In the genomic region with DNA sequence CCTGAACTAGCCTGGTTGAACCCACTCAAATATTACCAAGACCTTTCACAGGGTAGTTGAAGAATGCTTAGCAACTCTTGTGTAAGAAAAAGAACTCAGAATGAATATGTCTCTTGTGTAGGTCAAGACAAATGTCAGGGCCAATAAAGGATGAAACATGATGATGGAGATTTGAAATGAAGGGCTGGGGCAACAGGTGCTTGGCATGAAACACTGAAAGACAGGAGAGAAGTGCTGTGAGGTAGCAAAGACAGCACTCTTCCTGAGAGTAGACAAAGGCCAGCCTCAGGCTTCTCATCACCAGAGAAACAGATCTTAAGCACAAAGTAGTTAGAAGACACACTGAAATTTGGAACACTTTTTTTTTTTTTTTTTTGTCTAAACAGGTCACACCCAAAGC, we compare ENCODE assay signal across 23 cellular contexts.
"Had no signal": no experiment of that assay in that cellular context is flagged by ENCODE, and none has a peak within 500 bp of the region (broad histone marks: within the 10 kb centered on the region; RNA-seq: fewer than 3 reads in every experiment).

No MANE protein-coding gene starts in this region.

- H3K4me3 Mint-ChIP-seq: mesothelial cell of epicardium; naive thymus-derived CD4-positive, alpha-beta T cell; natural killer cell treated with Interleukin-12 subunit alpha and Interleukin-12 subunit beta and Interleukin-15 and Interleukin-18, amount 100 ng/mL, for 72 hours; stimulated activated effector memory CD8-positive, alpha-beta T cell treated with anti-CD3 and anti-CD28 coated beads, Interleukin-12 subunit alpha, Interleukin-12 subunit beta, amount 100 ng/mL, for 72 hours; stimulated activated naive CD8-positive, alpha-beta T cell treated with anti-CD3 and anti-CD28 coated beads, Interleukin-15, Interleukin-2, amounts not matched to agents 100 ng/mL and 50 ng/mL, for 24 hours had no signal

- H3K4me1 Mint-ChIP-seq: mesothelial cell of epicardium; naive thymus-derived CD4-positive, alpha-beta T cell; stimulated activated effector memory CD8-positive, alpha-beta T cell treated with anti-CD3 and anti-CD28 coated beads, Interleukin-12 subunit alpha, Interleukin-12 subunit beta, amount 100 ng/mL, for 72 hours had no signal

- H3K9me3 Mint-ChIP-seq: mesothelial cell of epicardium; natural killer cell treated with Interleukin-12 subunit alpha and Interleukin-12 subunit beta and Interleukin-15 and Interleukin-18, amount 100 ng/mL, for 72 hours; stimulated activated naive CD8-positive, alpha-beta T cell treated with anti-CD3 and anti-CD28 coated beads, Interleukin-15, Interleukin-2, amounts not matched to agents 100 ng/mL and 50 ng/mL, for 24 hours had no signal

- H3K36me3 Mint-ChIP-seq: mesothelial cell of epicardium; naive thymus-derived CD4-positive, alpha-beta T cell; natural killer cell treated with Interleukin-12 subunit alpha and Interleukin-12 subunit beta and Interleukin-15 and Interleukin-18, amount 100 ng/mL, for 72 hours; stimulated activated effector memory CD8-positive, alpha-beta T cell treated with anti-CD3 and anti-CD28 coated beads, Interleukin-12 subunit alpha, Interleukin-12 subunit beta, amount 100 ng/mL, for 72 hours had no signal

- H3K27me3 Mint-ChIP-seq: naive thymus-derived CD4-positive, alpha-beta T cell; natural killer cell treated with Interleukin-12 subunit alpha and Interleukin-12 subunit beta and Interleukin-15 and Interleukin-18, amount 100 ng/mL, for 72 hours; stimulated activated naive CD8-positive, alpha-beta T cell treated with anti-CD3 and anti-CD28 coated beads, Interleukin-15, Interleukin-2, amounts not matched to agents 100 ng/mL and 50 ng/mL, for 24 hours had no signal

- ATAC-seq: naive thymus-derived CD4-positive, alpha-beta T cell; natural killer cell treated with Interleukin-12 subunit alpha and Interleukin-12 subunit beta and Interleukin-15 and Interleukin-18, amount 100 ng/mL, for 72 hours; pancreas; right cardiac atrium; sciatic nerve; stimulated activated effector memory CD8-positive, alpha-beta T cell treated with anti-CD3 and anti-CD28 coated beads, Interleukin-12 subunit alpha, Interleukin-12 subunit beta, amount 100 ng/mL, for 72 hours had no signal

- DNase-seq: islet precursor cell; left ventricle myocardium inferior; mesendoderm; naive thymus-derived CD4-positive, alpha-beta T cell; nucleus accumbens; pancreas; right cardiac atrium; small intestine; spleen; stimulated activated CD4-positive, alpha-beta T cell treated with anti-CD3 and anti-CD28 coated beads, Interleukin-4, amount 100 ng/mL, for 24 hours; stimulated activated naive CD4-positive, alpha-beta T cell; tibial artery; trophoblast cell; uterus had no signal

- H3K9me3 ChIP-seq: left ventricle myocardium inferior, pancreas, suprapubic skin, thoracic aorta, tibial artery, uterus had no signal

- H3K4me3 ChIP-seq: hepatocyte, left ventricle myocardium inferior, lung, pancreas, spleen, suprapubic skin, thoracic aorta, tibial artery, uterus had no signal

- H3K27me3 ChIP-seq: hepatocyte, pancreas, spleen, suprapubic skin, tibial artery, uterus had no signal

- H3K36me3 ChIP-seq: left ventricle myocardium inferior, pancreas, spleen, suprapubic skin, thoracic aorta, tibial artery, uterus had no signal

- H3K4me1 ChIP-seq: left ventricle myocardium inferior, pancreas, spleen, suprapubic skin, tibial artery, uterus had no signal

- H3K27ac Mint-ChIP-seq: mesothelial cell of epicardium; naive thymus-derived CD4-positive, alpha-beta T cell; natural killer cell treated with Interleukin-12 subunit alpha and Interleukin-12 subunit beta and Interleukin-15 and Interleukin-18, amount 100 ng/mL, for 72 hours; stimulated activated effector memory CD8-positive, alpha-beta T cell treated with anti-CD3 and anti-CD28 coated beads, Interleukin-12 subunit alpha, Interleukin-12 subunit beta, amount 100 ng/mL, for 72 hours; stimulated activated naive CD8-positive, alpha-beta T cell treated with anti-CD3 and anti-CD28 coated beads, Interleukin-15, Interleukin-2, amounts not matched to agents 100 ng/mL and 50 ng/mL, for 24 hours had no signal

- H3K27ac ChIP-seq: hepatocyte, left ventricle myocardium inferior, pancreas, spleen, suprapubic skin, thoracic aorta, tibial artery, uterus had no signal
